ENCODE assay signal across 11 cellular contexts in the genomic region with DNA sequence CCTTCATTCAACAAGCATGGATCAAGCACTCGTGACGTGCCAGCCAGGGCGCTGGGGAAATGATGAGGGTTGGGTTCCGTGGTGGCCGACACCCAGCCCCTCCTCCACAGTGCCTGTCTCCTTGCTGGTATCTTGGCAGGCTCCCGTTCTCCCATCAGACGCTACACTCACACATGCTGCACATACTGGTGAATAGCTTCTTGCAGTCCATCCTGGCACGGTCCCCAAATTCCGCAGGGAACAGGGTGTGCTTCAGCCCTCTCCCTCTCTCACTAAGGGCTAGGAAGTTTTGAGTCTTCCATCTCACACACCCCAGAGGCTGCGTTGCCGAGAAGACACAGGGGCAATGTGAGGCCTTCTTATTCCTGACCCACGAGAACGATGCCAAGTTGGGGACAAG. TPM values are rescaled to one million over a fixed set of nuclear protein-coding genes. Genes with fewer than 3 reads are reported as not detected.
DNase-seq lines count a peak whose midpoint lies in the region; ATAC-seq and TF ChIP-seq lines count a peak whose summit lies in the region.
"Had no signal": no experiment of that assay in that cellular context is flagged by ENCODE, and none has a peak within 500 bp of the region (broad histone marks: within the 10 kb centered on the region; RNA-seq: fewer than 3 reads in every experiment).

No MANE protein-coding gene starts in this region.

- no peak for ATAC-seq in HG03457 (IDR thresholded peaks at IDR 0.05; ENCODE audit: unreplicated experiment)

- peak overlapping the region in 5 of 8 donors; percentile 29 to 75 (median 55) for H3K27ac ChIP-seq in spleen

- no peaks in the 10 kb centered on the region for H3K27me3 ChIP-seq in spleen (replicated peaks in 1 of 7)

- no peak for TF ChIP-seq CTCF in cardiac fibroblast (IDR thresholded peaks at IDR 0.05; ENCODE audit: low read depth, low read length)
- no peak for TF ChIP-seq CTCF in spleen (IDR thresholded peaks at IDR 0.05 in 8 of 11, conservative IDR thresholded peaks at IDR 0.05 in 3 of 11)

- intact Hi-C loops in spleen (cut with DNase I; ENCODE audit: low total_unique reads) = no loop called here

- no peaks in the 10 kb centered on the region for H3K9me3 ChIP-seq in spleen

- H3K4me1 ChIP-seq in spleen = peaks cover 9 to 53% (median 23%) of the 10 kb centered on the region in 6 donors

- H3K27me3 Mint-ChIP-seq in activated T-cell treated with anti-CD3 and anti-CD28 coated beads, Interleukin-2, amount 50 U/mL, for 24 hours = no peaks in the 10 kb centered on the region

- no peak overlapping the region for H3K4me3 ChIP-seq in cardiac fibroblast (replicated peaks in 1 of 2; ENCODE audit: low read depth in 2 of 2, low read length in 2 of 2)
- no peak overlapping the region for H3K4me3 ChIP-seq in spleen

- WGBS in spleen, 5 donors = 76 to 88% (median 85%) methylated on average over 13 of the region's 13 CpGs

- H3K36me3 Mint-ChIP-seq in activated T-cell treated with anti-CD3 and anti-CD28 coated beads, Interleukin-2, amount 50 U/mL, for 24 hours (ENCODE audit: low read depth) = no peaks in the 10 kb centered on the region

- no peak overlapping the region for H3K4me3 Mint-ChIP-seq in activated T-cell treated with anti-CD3 and anti-CD28 coated beads, Interleukin-2, amount 50 U/mL, for 24 hours
- H3K4me3 Mint-ChIP-seq: activated T-helper 1 cell treated with anti-CD3 and anti-CD28 coated beads, Interleukin-12 subunit alpha, Interleukin-12 subunit beta, Interleukin-2, Interleukin-4 antibody, amounts not matched to agents 30 ng/mL and 10 ng/mL and 1 ng/mL, durations not matched to agents 14 hours and 24 hours and 36 hours had no signal

- no peak for TF ChIP-seq POLR2A in spleen (IDR thresholded peaks at IDR 0.05)

- H3K4me1 Mint-ChIP-seq in activated T-cell treated with anti-CD3 and anti-CD28 coated beads, Interleukin-2, amount 50 U/mL, for 24 hours (ENCODE audit: low read depth) = peaks cover 47% of the 10 kb centered on the region

- H3K9me3 Mint-ChIP-seq in activated T-cell treated with anti-CD3 and anti-CD28 coated beads, Interleukin-2, amount 50 U/mL, for 24 hours = no peaks in the 10 kb centered on the region
- H3K9me3 Mint-ChIP-seq: activated T-helper 1 cell treated with anti-CD3 and anti-CD28 coated beads, Interleukin-12 subunit alpha, Interleukin-12 subunit beta, Interleukin-2, Interleukin-4 antibody, amounts not matched to agents 30 ng/mL and 10 ng/mL and 1 ng/mL, durations not matched to agents 14 hours and 24 hours and 36 hours had no signal

- DNase-seq in GM04504 (ENCODE audit: low read depth) (peak; percentile 81), cardiac fibroblast (ENCODE audit: low read depth in 2 of 2) (peak; percentile 83 to 91), hypothalamus (lab: John Stamatoyannopoulos, UW) (peak in 42 of 51 donors; percentile 25 to 89 (median 70)), spleen (no peak), T-helper 9 cell (no peak)
- DNase-seq in stimulated activated CD4-positive, alpha-beta T cell treated with anti-CD3 and anti-CD28 coated beads, Interleukin-4, amount 100 ng/mL, for 24 hours = no peak
- no peak for DNase-seq in activated T-cell treated with anti-CD3 and anti-CD28 coated beads, Interleukin-2, amount 50 U/mL, for 24 hours
- DNase-seq: GDM1, NCI-H187 had no signal

- no peak overlapping the region for H3K27ac Mint-ChIP-seq in activated T-cell treated with anti-CD3 and anti-CD28 coated beads, Interleukin-2, amount 50 U/mL, for 24 hours
- H3K27ac Mint-ChIP-seq: activated T-helper 1 cell treated with anti-CD3 and anti-CD28 coated beads, Interleukin-12 subunit alpha, Interleukin-12 subunit beta, Interleukin-2, Interleukin-4 antibody, amounts not matched to agents 30 ng/mL and 10 ng/mL and 1 ng/mL, durations not matched to agents 14 hours and 24 hours and 36 hours had no signal

- no peaks in the 10 kb centered on the region for H3K36me3 ChIP-seq in spleen

RNA-seq across cellular contexts. Expression of a gene that starts 10.1 kb away (rescaled TPM):
- 100 to 1,000 TPM in 1 of 7 donors, 10 to 100 TPM in 6; 56.0 to 103 (median 71.4) TPM for total RNA-seq in spleen
- polyA plus RNA-seq in spleen = 10 to 100 TPM in 1 of 3 donors, 1 to 10 TPM in 2; 7.4 to 22.5 (median 7.6) TPM

Comparison
In these comparisons a context has a peak if more than half of its experiments do, and no peak if none do; other contexts are left out.
1. DNase-seq: peak in GM04504 (single experiment), cardiac fibroblast (2 of 2) and hypothalamus (42 of 51); none in spleen (single experiment), stimulated activated CD4-positive, alpha-beta T cell treated with anti-CD3 and anti-CD28 coated beads, Interleukin-4, amount 100 ng/mL, for 24 hours (single experiment), activated T-cell treated with anti-CD3 and anti-CD28 coated beads, Interleukin-2, amount 50 U/mL, for 24 hours (single experiment) and T-helper 9 cell (single experiment).